In the genomic region with DNA sequence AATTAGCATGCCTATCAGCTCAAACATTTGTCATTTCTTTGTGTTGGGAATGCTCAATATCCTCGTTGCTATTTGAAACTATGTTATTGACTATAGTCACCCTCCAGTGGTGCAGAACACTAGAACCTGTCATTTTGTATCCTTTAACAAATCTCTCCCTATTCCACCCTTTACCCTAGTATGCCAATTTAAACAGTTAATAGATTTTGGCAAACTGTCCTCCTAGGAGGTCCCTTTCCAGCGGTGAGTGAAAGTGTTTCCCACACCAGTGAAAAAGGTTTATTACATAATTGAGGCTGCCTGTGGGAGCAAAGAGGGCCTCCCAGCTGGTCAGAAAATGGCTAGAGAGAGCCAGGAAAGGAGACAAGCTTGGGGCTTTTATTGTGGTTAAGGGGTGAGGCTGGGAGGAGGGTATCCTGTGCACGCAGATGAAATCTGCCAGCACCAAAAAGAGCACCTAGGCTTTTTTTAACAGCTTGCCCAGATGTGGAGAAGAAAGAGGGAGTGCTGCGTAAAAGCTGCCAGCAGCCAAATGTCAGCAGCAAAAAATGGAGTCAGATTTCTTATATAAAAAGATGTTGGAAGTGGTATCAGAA, we compare ENCODE assay signal across 20 cellular contexts. TPM values are rescaled to one million over a fixed set of nuclear protein-coding genes. Genes with fewer than 3 reads are reported as not detected.
DNase-seq lines count a peak whose midpoint lies in the region; ATAC-seq and TF ChIP-seq lines count a peak whose summit lies in the region.
"Had no signal": no experiment of that assay in that cellular context is flagged by ENCODE, and none has a peak within 500 bp of the region (broad histone marks: within the 10 kb centered on the region; RNA-seq: fewer than 3 reads in every experiment).

No MANE protein-coding gene starts in this region.

- no peaks in the 10 kb centered on the region for H3K9me2 ChIP-seq in PC-3 (replicated peaks; ENCODE audit: low read length)

- ATAC-seq in GM18519 (IDR thresholded peaks at IDR 0.05; ENCODE audit: low FRiP score, unreplicated experiment) (no peak), PC-3 (no peak)
- ATAC-seq: Right ventricle myocardium inferior had no signal

- H3K4me3 ChIP-seq in BLaER1 (no peak overlapping the region), testis (no peak overlapping the region), BE2C (ENCODE audit: low read depth, low read length) (no peak overlapping the region), PC-3 (ENCODE audit: low read length) (no peak overlapping the region)
- H3K4me3 ChIP-seq: spleen had no signal

- H3K9ac ChIP-seq in BLaER1 (no peak overlapping the region), PC-3 (ENCODE audit: low read length) (no peak overlapping the region)

- TF ChIP-seq CTCF in RWPE1 (conservative IDR thresholded peaks at IDR 0.05; ENCODE audit: low read depth) (no peak), testis (IDR thresholded peaks at IDR 0.05) (no peak), BE2C (IDR thresholded peaks at IDR 0.05; ENCODE audit: low read depth, low read length) (no peak), PC-3 (conservative IDR thresholded peaks at IDR 0.05; ENCODE audit: low read depth, low read length) (no peak)

- POLR2A ChIA-PET in RWPE1 (lab: Yijun Ruan, JAX; ENCODE audit: low non-redundant PET), result no interaction called here
- POLR2A ChIA-PET in PC-3 (lab: Charles Lee; ENCODE audit: unreplicated experiment), result no interaction called here

- peaks cover 4% of the 10 kb centered on the region; the same call in 1 of the 2 replicates for H3K27me3 ChIP-seq in BLaER1
- no peaks in the 10 kb centered on the region for H3K27me3 ChIP-seq in testis
- no peaks in the 10 kb centered on the region for H3K27me3 ChIP-seq in BE2C
- no peaks in the 10 kb centered on the region for H3K27me3 ChIP-seq in PC-3 (ENCODE audit: low read length)

- no peaks in the 10 kb centered on the region for H3K79me2 ChIP-seq in PC-3 (ENCODE audit: low read length)

- no peak overlapping the region for H2AFZ ChIP-seq in PC-3 (ENCODE audit: low read length)

- CTCF ChIA-PET in RWPE1 (lab: Yijun Ruan, JAX) (interaction anchor here (0.5 kb wide), 1 partner anchor 73 kb away, joined by 3 read pairs; no protein-coding TSS in a partner anchor), PC-3 (lab: Charles Lee) (no interaction called here)

- 49 to 61% methylated on average over 4 of the region's 4 CpGs for WGBS in testis, 2 donors

- H3K27ac ChIP-seq in BLaER1 (no peak overlapping the region), RWPE1 (peak overlapping the region; percentile 39), testis (no peak overlapping the region), PC-3 (ENCODE audit: low read length) (no peak overlapping the region)
- H3K27ac ChIP-seq: spleen had no signal

- H3K4me1 ChIP-seq in BLaER1 (peaks cover 20% of the 10 kb centered on the region), testis (peaks cover 10% of the 10 kb centered on the region), BE2C (peaks cover 4% of the 10 kb centered on the region; the same call in 1 of the 2 replicates), PC-3 (ENCODE audit: insufficient read depth, low read length) (no peaks in the 10 kb centered on the region)

- no peaks in the 10 kb centered on the region for H3K9me3 ChIP-seq in BLaER1
- H3K9me3 ChIP-seq in testis, result no peaks in the 10 kb centered on the region
- H3K9me3 ChIP-seq in BE2C, result no peaks in the 10 kb centered on the region
- no peaks in the 10 kb centered on the region for H3K9me3 ChIP-seq in PC-3 (ENCODE audit: low read length)
- H3K9me3 ChIP-seq: spleen had no signal

- intact Hi-C loops in testis (cut with DNase I; ENCODE audit: low total_unique reads), result no loop called here
- intact Hi-C loops in PC-3 (cut with micrococcal nuclease), result no loop called here

- peak; percentile 30 for DNase-seq in GF-D8 (lab: John Stamatoyannopoulos, UW)
- peak; percentile 30 for DNase-seq in NCI-H146 (lab: John Stamatoyannopoulos, UW)
- no peak for DNase-seq in RWPE1 (ENCODE audit: low spot score)
- DNase-seq in testis, result no peak
- DNase-seq in BE2C, result no peak
- DNase-seq in PC-3, result no peak
- DNase-seq: activated CD4-positive, alpha-beta memory T cell treated with anti-CD3 and anti-CD28 coated beads for 36 hours; amniotic stem cell; CD4-positive, CD25-positive, alpha-beta regulatory T cell; cortex of kidney; H7; IMR-90; spleen; stimulated activated CD4-positive, alpha-beta T cell treated with anti-CD3 and anti-CD28 coated beads, Interleukin-4, amount 100 ng/mL, for 1 hour; stimulated activated naive CD4-positive, alpha-beta T cell treated with Interleukin-2 at 50 U/mL for 16 hours had no signal

- H3F3A ChIP-seq in PC-3 (ENCODE audit: low read length, unreplicated experiment), result no peaks in the 10 kb centered on the region

- no TSS peak for BruUV-seq in PC-3 (replicated peaks; lab: Mats Ljungman, UMichigan)

- H4K20me1 ChIP-seq in BLaER1, result no peaks in the 10 kb centered on the region
- no peaks in the 10 kb centered on the region for H4K20me1 ChIP-seq in PC-3 (ENCODE audit: low read length)

- peak overlapping the region; percentile 62 for H3K4me2 ChIP-seq in BLaER1
- H3K4me2 ChIP-seq in PC-3 (ENCODE audit: low read length), result no peak overlapping the region

- H3K36me3 ChIP-seq in BLaER1 (peaks cover 13% of the 10 kb centered on the region; the same call in 1 of the 2 replicates), testis (ENCODE audit: low read depth, missing control alignments) (no peaks in the 10 kb centered on the region), BE2C (peaks cover 4% of the 10 kb centered on the region; the same call in 1 of the 2 replicates), PC-3 (ENCODE audit: low read depth, low read length) (no peaks in the 10 kb centered on the region)

- TF ChIP-seq POLR2A in testis (IDR thresholded peaks at IDR 0.05), result no peak

RNA-seq across cellular contexts. Expression of gene DRC1, which starts 1.8 kb away (rescaled TPM):
- 10 to 100 TPM in 1 of 2 donors, 1 to 10 TPM in 1; 8.8 to 18.7 TPM for total RNA-seq in testis
- polyA plus RNA-seq in testis (ENCODE audit: insufficient read depth, low read depth, low replicate concordance), result 67.3 TPM
- 0.31 TPM for polyA plus RNA-seq in BE2C (2012; ENCODE audit: insufficient read depth, insufficient read length, low read depth)
- total RNA-seq in PC-3 (2014; rRNA removed), result not detected in 2 replicates
- total RNA-seq: activated CD4-positive, alpha-beta memory T cell treated with anti-CD3 and anti-CD28 coated beads for 36 hours; bronchial epithelial cell; CD4-positive, CD25-positive, alpha-beta regulatory T cell; glomerular endothelial cell had no signal
- polyA plus RNA-seq: CD4-positive, CD25-positive, alpha-beta regulatory T cell; IMR-90 had no signal

RNA-seq across cellular contexts. Expression of gene ADGRF3, which starts 53.3 kb away (rescaled TPM):
- total RNA-seq in testis (1 to 10 TPM; 1.0 to 2.2 TPM), PC-3 (2014; rRNA removed) (not detected in 2 replicates)
- polyA plus RNA-seq in testis (ENCODE audit: insufficient read depth, low read depth, low replicate concordance), result 1.6 TPM
- 0.12 TPM for polyA plus RNA-seq in BE2C (2012; ENCODE audit: insufficient read depth, insufficient read length, low read depth)
- total RNA-seq: bronchial epithelial cell, H7, IMR-90 had no signal

RNA-seq across cellular contexts. Expression of gene SELENOI, which starts 53.9 kb away (rescaled TPM):
- total RNA-seq in testis (10 to 100 TPM; 23.8 to 26.7 TPM), PC-3 (2014; rRNA removed) (22.0 and 22.3 TPM in 2 replicates)
- 8.7 TPM for polyA plus RNA-seq in testis (ENCODE audit: insufficient read depth, low read depth, low replicate concordance)
- polyA plus RNA-seq in BE2C (2012; ENCODE audit: insufficient read depth, insufficient read length, low read depth), result 15.4 TPM

Comparison
In these comparisons a context has a peak if more than half of its experiments do, and no peak if none do; other contexts are left out.
1. DNase-seq: peak in GF-D8 (single experiment) and NCI-H146 (single experiment); none in RWPE1 (single experiment), testis (single experiment), BE2C (single experiment) and PC-3 (single experiment).